ENCODE assay signal across 15 cellular contexts in genomic region chr10:44860811-44861751, GRCh38. TPM values are rescaled to one million over a fixed set of nuclear protein-coding genes. Genes with fewer than 3 reads are reported as not detected.
DNase-seq lines count a peak whose midpoint lies in the region; ATAC-seq lines count a peak whose summit lies in the region.
"Had no signal": no experiment of that assay in that cellular context is flagged by ENCODE, and none has a peak within 500 bp of the region (broad histone marks: within the 10 kb centered on the region; RNA-seq: fewer than 3 reads in every experiment).

No MANE protein-coding gene starts in this region.

- no peaks in the 10 kb centered on the region for H3K9me3 ChIP-seq in aorta (ENCODE audit: control insufficient read depth, low read length)
- H3K9me3 ChIP-seq: heart right ventricle had no signal

- peak; percentile 46 for DNase-seq in Right ventricle myocardium superior
- no peak for DNase-seq in Right ventricle myocardium inferior (ENCODE audit: missing footprints)
- peak; percentile 81 for DNase-seq in amniotic stem cell (lab: John Stamatoyannopoulos, UW)
- DNase-seq in kidney glomerular epithelial cell (lab: John Stamatoyannopoulos, UW), result peak; percentile 7
- peak; percentile 78 to 80 for DNase-seq in aorta
- no peak for DNase-seq in DMS 273 treated with DMSO at 0.1 percent for 48 hours (lab: John Stamatoyannopoulos, UW)
- no peak for DNase-seq in GM19238 (ENCODE audit: insufficient read length, low spot score)
- DNase-seq: 8988T; activated CD4-positive, alpha-beta T cell treated with anti-CD3 and anti-CD28 coated beads for 36 hours; activated naive CD4-positive, alpha-beta T cell treated with anti-CD3 and anti-CD28 coated beads for 36 hours; dorsolateral prefrontal cortex; heart right ventricle; NCI-H2227 treated with DMSO at 0.1 percent for 48 hours; SIG-M5 had no signal

- no peak overlapping the region for H3K4me3 ChIP-seq in aorta (ENCODE audit: low read length in 2 of 2)
- H3K4me3 ChIP-seq: dorsolateral prefrontal cortex, heart right ventricle had no signal

- no peaks in the 10 kb centered on the region for H3K36me3 ChIP-seq in aorta (ENCODE audit: control insufficient read depth in 1 of 2, insufficient read depth in 2 of 2, low read length in 1 of 2)
- H3K36me3 ChIP-seq: heart right ventricle had no signal

- H3K27me3 ChIP-seq in aorta (ENCODE audit: control insufficient read depth in 1 of 2, insufficient read depth in 2 of 2, low read length in 1 of 2), result no peaks in the 10 kb centered on the region

- ATAC-seq in Right ventricle myocardium superior (ENCODE audit: poor library complexity) (no peak), Right ventricle myocardium inferior (no peak), aorta (ENCODE audit: low FRiP score) (peak; percentile 30)
- ATAC-seq in activated CD4-positive, CD25-positive, alpha-beta regulatory T cell treated with anti-CD3 and anti-CD28 coated beads, Interleukin-2, amount 50 U/mL, for 24 hours, result no peak
- ATAC-seq: activated CD4-positive, alpha-beta T cell treated with anti-CD3 and anti-CD28 coated beads for 36 hours had no signal

- H3K4me1 ChIP-seq in aorta (ENCODE audit: control insufficient read depth in 1 of 2, insufficient read depth in 2 of 2, low read length in 2 of 2), result no peaks in the 10 kb centered on the region

- H3K27ac ChIP-seq in aorta (ENCODE audit: low read depth in 1 of 2, low read length in 2 of 2), result no peak overlapping the region
- H3K27ac ChIP-seq: dorsolateral prefrontal cortex, heart right ventricle had no signal

- 75% methylated on average over 10 of the region's 10 CpGs for WGBS in aorta, 2 donors

- intact Hi-C loops in Right ventricle myocardium superior (cut with DNase I), result no loop called here
- intact Hi-C loops in Right ventricle myocardium inferior (cut with DNase I), result loop anchor here (10.0 kb wide), 1 partner anchor 546 kb away; no protein-coding TSS in a partner anchor
- intact Hi-C loops in aorta (cut with DNase I), result loop anchor here (2.0 to 5.0 kb wide), 2 partner anchors 474 to 1194 kb away; no protein-coding TSS in a partner anchor

RNA-seq across cellular contexts. Expression of gene TMEM72, which starts 50.1 kb away (rescaled TPM):
- total RNA-seq in Right ventricle myocardium superior, result not detected
- total RNA-seq in Right ventricle myocardium inferior, result not detected
- total RNA-seq in aorta, result not detected
- polyA plus RNA-seq in aorta, result not detected
- total RNA-seq: activated CD4-positive, alpha-beta T cell treated with anti-CD3 and anti-CD28 coated beads for 36 hours; activated naive CD4-positive, alpha-beta T cell treated with anti-CD3 and anti-CD28 coated beads for 36 hours had no signal
- polyA plus RNA-seq: heart right ventricle had no signal

Comparison
In these comparisons a context has a peak if more than half of its experiments do, and no peak if none do; other contexts are left out.
1. DNase-seq: peak in Right ventricle myocardium superior (single experiment), amniotic stem cell (single experiment), kidney glomerular epithelial cell (single experiment) and aorta (2 of 2); none in Right ventricle myocardium inferior (single experiment), DMS 273 treated with DMSO at 0.1 percent for 48 hours (single experiment) and GM19238 (single experiment).